ENCODE assay signal across 9 cellular contexts in the genomic region with DNA sequence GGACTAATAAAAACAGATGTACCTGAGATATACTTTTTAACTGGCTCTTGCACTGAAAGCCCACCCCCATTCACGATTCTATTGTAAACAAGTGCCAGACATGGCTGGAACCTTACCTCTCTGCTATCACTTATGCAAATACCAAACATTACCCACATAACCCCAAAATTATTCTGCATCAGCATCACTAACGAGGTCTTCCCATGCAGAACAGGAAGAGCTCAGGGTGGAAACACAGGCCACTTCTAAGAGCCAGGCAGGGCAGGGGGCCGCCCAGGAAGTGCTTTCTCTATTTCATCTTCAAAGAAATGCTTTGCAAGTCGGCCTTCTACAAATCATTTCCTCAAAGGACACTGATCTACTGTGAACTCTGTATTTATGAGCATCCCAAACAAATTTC. TPM values are rescaled to one million over a fixed set of nuclear protein-coding genes. Genes with fewer than 3 reads are reported as not detected.
DNase-seq lines count a peak whose midpoint lies in the region; ATAC-seq and TF ChIP-seq lines count a peak whose summit lies in the region.
"Had no signal": no experiment of that assay in that cellular context is flagged by ENCODE, and none has a peak within 500 bp of the region (broad histone marks: within the 10 kb centered on the region; RNA-seq: fewer than 3 reads in every experiment).

No MANE protein-coding gene starts in this region.

- H3K4me1 Mint-ChIP-seq in Calu3 (ENCODE audit: low read depth, unreplicated experiment) (peaks cover 8% of the 10 kb centered on the region), MCF 10A (ENCODE audit: insufficient read depth, unreplicated experiment) (peaks cover 47% of the 10 kb centered on the region)

- H3K9me3 ChIP-seq in neutrophil, result no peaks in the 10 kb centered on the region

- H3K36me3 ChIP-seq in neutrophil, result peaks cover 54% of the 10 kb centered on the region

- H3K4me3 Mint-ChIP-seq in Calu3 (ENCODE audit: low read depth, unreplicated experiment) (peak overlapping the region; percentile 82), MCF 10A (ENCODE audit: unreplicated experiment) (peak overlapping the region; percentile 84)

- H3K27ac Mint-ChIP-seq in Calu3 (ENCODE audit: unreplicated experiment), result peak overlapping the region; percentile 28
- peak overlapping the region; percentile 70 for H3K27ac Mint-ChIP-seq in MCF 10A (ENCODE audit: low read depth, unreplicated experiment)

- peaks cover 76 to 88% of the 10 kb centered on the region in 2 experiments for H3K4me1 ChIP-seq in neutrophil (ENCODE audit: control insufficient read depth in 1 of 2, insufficient read depth in 1 of 2, low read depth in 1 of 2, low read length in 1 of 2)

- H3K9me3 Mint-ChIP-seq in Calu3 (ENCODE audit: low read depth, unreplicated experiment) (no peaks in the 10 kb centered on the region), MCF 10A (ENCODE audit: unreplicated experiment) (no peaks in the 10 kb centered on the region)

- peak overlapping the region; percentile 39 for H3K27ac ChIP-seq in neutrophil

- CTCF ChIA-PET in Calu3 (lab: Charles Lee), result no interaction called here
- CTCF ChIA-PET in MCF 10A (lab: Yijun Ruan, JAX), result interaction anchor here (1.5 to 3.2 kb wide), 4 partner anchors 11 to 633 kb away, joined by 4 to 20 read pairs (median 10); no protein-coding TSS in a partner anchor

- BruUV-seq in Calu3 (replicated peaks; lab: Mats Ljungman, UMichigan) (no TSS peak), MCF 10A (replicated peaks; lab: Mats Ljungman, UMichigan) (no TSS peak)

- no peak for ATAC-seq in GM21381 (IDR thresholded peaks at IDR 0.05; ENCODE audit: unreplicated experiment)
- no peak for ATAC-seq in GM18861 (IDR thresholded peaks at IDR 0.05; ENCODE audit: unreplicated experiment)
- no peak for ATAC-seq in HG03571 (IDR thresholded peaks at IDR 0.05; ENCODE audit: unreplicated experiment)
- ATAC-seq: esophagus mucosa had no signal

- no peaks in the 10 kb centered on the region for H3K27me3 ChIP-seq in neutrophil

- POLR2A ChIA-PET in MCF 10A (lab: Yijun Ruan, JAX), result interaction anchor here (0.5 to 3.5 kb wide), 10 partner anchors 11 to 864 kb away, joined by 3 to 49 read pairs (median 22); no protein-coding TSS in a partner anchor

- intact Hi-C loops in Calu3 (cut with micrococcal nuclease; ENCODE audit: unreplicated experiment) (loop anchor here (5.0 kb wide), 2 partner anchors 617 to 817 kb away; no protein-coding TSS in a partner anchor), MCF 10A (cut with micrococcal nuclease) (loop anchor here (5.0 kb wide), 1 partner anchor 397 kb away; no protein-coding TSS in a partner anchor)

- H3K36me3 Mint-ChIP-seq in Calu3 (ENCODE audit: insufficient read depth, unreplicated experiment) (peaks cover 18% of the 10 kb centered on the region), MCF 10A (ENCODE audit: insufficient read depth, unreplicated experiment) (peaks cover 85% of the 10 kb centered on the region)

- DNase-seq in Calu3 (no peak), SHP77 treated with DMSO at 0.1 percent for 48 hours (lab: John Stamatoyannopoulos, UW) (peak; percentile 55), MCF 10A (ENCODE audit: unreplicated experiment) (no peak), NCI-H187 (lab: John Stamatoyannopoulos, UW) (no peak)

- H3K27me3 Mint-ChIP-seq in Calu3 (ENCODE audit: unreplicated experiment), result no peaks in the 10 kb centered on the region
- no peaks in the 10 kb centered on the region for H3K27me3 Mint-ChIP-seq in MCF 10A (ENCODE audit: insufficient read depth, unreplicated experiment)

- peak overlapping the region; percentile 57 to 65 for H3K4me3 ChIP-seq in neutrophil (ENCODE audit: low read depth in 1 of 2, low read length in 1 of 2)

- TF ChIP-seq CTCF in Calu3 (IDR thresholded peaks at IDR 0.05; ENCODE audit: unreplicated experiment), result no peak
- TF ChIP-seq CTCF in MCF 10A (IDR thresholded peaks at IDR 0.05; ENCODE audit: unreplicated experiment), result no peak
- no peak for TF ChIP-seq CTCF in neutrophil (IDR thresholded peaks at IDR 0.05)

RNA-seq across cellular contexts. Expression of gene IRS2, which starts 7.3 kb away (rescaled TPM):
- total RNA-seq in Calu3 (2022) (4.3 and 5.4 TPM in 2 replicates), MCF 10A (2022) (41.8 and 48.5 TPM in 2 replicates)
